1 cellular context compared by ENCODE assay signal in genomic region chr7:25125137-25125946, GRCh38.
TF ChIP-seq lines count a peak whose summit lies in the region.

CYCS (minus strand) TSS chr7:25125260; CDS start chr7:25124119, 1,141 bp downstream.

TF ChIP-seq in K562, 482 proteins besides CTCF, POLR2A, EP300 and RAD21 (continued from another document and continues in another):
- TF ChIP-seq E2F8 (IDR thresholded peaks at IDR 0.05; ENCODE audit: low read depth, partially characterized antibody) (peak; percentile 98), JUND (IDR thresholded peaks at IDR 0.05; ENCODE audit: borderline replicate concordance, low read depth, low read length) (peak; percentile 99), JUND (tag; IDR thresholded peaks at IDR 0.05; ENCODE audit: borderline replicate concordance, low read depth, low read length) (peak; percentile 99), PBX2 (CRISPR knock-in tag; IDR thresholded peaks at IDR 0.05; ENCODE audit: low read depth) (no peak), PBX2 (tag; conservative IDR thresholded peaks at IDR 0.05; ENCODE audit: low read depth) (no peak), NR4A1 (CRISPR knock-in tag; IDR thresholded peaks at IDR 0.05) (no peak), NR4A1 (tag; IDR thresholded peaks at IDR 0.05) (no peak), FOS (IDR thresholded peaks at IDR 0.05; ENCODE audit: extremely low read depth, insufficient read length) (peak; percentile 78), SNAPC5 (CRISPR knock-in tag; IDR thresholded peaks at IDR 0.05) (no peak), ZC3H8 (IDR thresholded peaks at IDR 0.05) (no peak), ETV6 (IDR thresholded peaks at IDR 0.05; ENCODE audit: borderline replicate concordance in 1 of 2, low read depth in 2 of 2, low read length in 1 of 2) (0 out of 4 replicates have a peak, but pooled peaks of 1 of the 2 experiments have one; percentile 24), ETV6 (CRISPR knock-in tag; IDR thresholded peaks at IDR 0.05; ENCODE audit: borderline replicate concordance) (no peak), NFATC3 (IDR thresholded peaks at IDR 0.05) (no peak), ZNF316 (IDR thresholded peaks at IDR 0.05) (no peak), RUNX1 (IDR thresholded peaks at IDR 0.05; ENCODE audit: low read depth) (peak; percentile 84; the same call in 1 of the 2 replicates), TAF1 (IDR thresholded peaks at IDR 0.05; ENCODE audit: control insufficient read depth, extremely low read depth, insufficient read depth, low read length, severe bottlenecking) (peak; percentile 99), YY1 (IDR thresholded peaks at IDR 0.05; ENCODE audit: borderline replicate concordance in 1 of 3, control insufficient read depth in 1 of 3, extremely low read depth in 1 of 3, insufficient read depth in 3 of 3, insufficient read length in 1 of 3, insufficient replicate concordance in 2 of 3, low read depth in 1 of 3, low read length in 2 of 3) (peak in 2 of 3 experiments; percentile 67 to 82), CREBBP (IDR thresholded peaks at IDR 0.05; ENCODE audit: low read depth, low read length) (no peak), NFYB (IDR thresholded peaks at IDR 0.05; ENCODE audit: extremely low read depth, insufficient read length) (peak; percentile 38), ZNF830 (CRISPR knock-in tag; IDR thresholded peaks at IDR 0.05) (no peak), PYGO2 (tag; IDR thresholded peaks at IDR 0.05) (no peak), RHOXF2B (CRISPR knock-in tag; conservative IDR thresholded peaks at IDR 0.05) (no peak), MEF2A (IDR thresholded peaks at IDR 0.05; ENCODE audit: control insufficient read depth, low read depth, low read length) (peak; percentile 59; the same call in 1 of the 2 replicates), TFAM (CRISPR knock-in tag; conservative IDR thresholded peaks at IDR 0.05) (no peak), SP2 (IDR thresholded peaks at IDR 0.05; ENCODE audit: extremely low read depth, low read depth, low read length, poor library complexity, severe bottlenecking) (no peak), MCM3 (IDR thresholded peaks at IDR 0.05) (no peak), CREB1 (IDR thresholded peaks at IDR 0.05) (peak; percentile 99), CREB1 (CRISPR knock-in tag; IDR thresholded peaks at IDR 0.05) (peak; percentile 97), CHD2 (IDR thresholded peaks at IDR 0.05; ENCODE audit: low read depth, low read length) (peak; percentile 73), SLC30A9 (CRISPR knock-in tag; IDR thresholded peaks at IDR 0.05) (no peak), PHB2 (IDR thresholded peaks at IDR 0.05; ENCODE audit: low read depth) (no peak), ZNF699 (CRISPR knock-in tag; IDR thresholded peaks at IDR 0.05; ENCODE audit: insufficient replicate concordance) (no peak), CBX3 (IDR thresholded peaks at IDR 0.05; ENCODE audit: borderline replicate concordance in 1 of 2, low read length in 2 of 2) (no peak; a peak in 1 of 3 replicates), ZBTB7A (IDR thresholded peaks at IDR 0.05; ENCODE audit: borderline replicate concordance, control insufficient read depth, low read depth, low read length) (peak; percentile 41; the same call in 1 of the 2 replicates), STAT5A (IDR thresholded peaks at IDR 0.05; ENCODE audit: borderline replicate concordance, low read length) (no peak), E2F6 (IDR thresholded peaks at IDR 0.05; ENCODE audit: borderline replicate concordance in 1 of 2, extremely low read depth in 1 of 2, insufficient read depth in 1 of 2, insufficient read length in 1 of 2, low read depth in 1 of 2, low read length in 1 of 2, poor library complexity in 1 of 2, severe bottlenecking in 1 of 2) (peak; percentile 88 to 91), ZFP1 (CRISPR knock-in tag; IDR thresholded peaks at IDR 0.05) (no peak), CHCHD3 (CRISPR knock-in tag; IDR thresholded peaks at IDR 0.05) (no peak), CBX5 (IDR thresholded peaks at IDR 0.05; ENCODE audit: borderline replicate concordance, low read depth) (no peak), RBBP5 (IDR thresholded peaks at IDR 0.05; ENCODE audit: borderline replicate concordance, insufficient read depth, low read length, poor library complexity, severe bottlenecking) (peak; percentile 86), ZBTB11 (CRISPR knock-in tag; IDR thresholded peaks at IDR 0.05) (no peak; a peak in 1 of 6 replicates), CBFB (CRISPR knock-in tag; IDR thresholded peaks at IDR 0.05) (0 out of 2 replicates have a peak, but pooled peaks have one; percentile 77), IRF2 (CRISPR knock-in tag; IDR thresholded peaks at IDR 0.05) (no peak), ETS1 (conservative IDR thresholded peaks at IDR 0.05; ENCODE audit: control insufficient read depth, low read depth, low read length) (0 out of 2 replicates have a peak, but pooled peaks have one; percentile 66), TEAD4 (IDR thresholded peaks at IDR 0.05; ENCODE audit: low read length) (peak; percentile 45; the same call in 1 of the 2 replicates), TEAD4 (CRISPR knock-in tag; IDR thresholded peaks at IDR 0.05; ENCODE audit: borderline replicate concordance) (no peak), MTA1 (IDR thresholded peaks at IDR 0.05; ENCODE audit: borderline replicate concordance) (peak; percentile 95), ZNF277 (CRISPR knock-in tag; IDR thresholded peaks at IDR 0.05; ENCODE audit: borderline replicate concordance) (no peak), TRIM28 (IDR thresholded peaks at IDR 0.05) (no peak; the same call in 1 of the 2 replicates), TCF3 (CRISPR knock-in tag; IDR thresholded peaks at IDR 0.05) (peak; percentile 37; the same call in 1 of the 2 replicates), SIRT6 (IDR thresholded peaks at IDR 0.05; ENCODE audit: low read depth, low read length) (no peak), TBL1XR1 (IDR thresholded peaks at IDR 0.05; ENCODE audit: low read length in 2 of 2) (peak; percentile 43 to 92; a peak in 3 of 4 replicates), LEF1 (IDR thresholded peaks at IDR 0.05) (no peak), CHD4 (IDR thresholded peaks at IDR 0.05; ENCODE audit: insufficient read depth, insufficient replicate concordance, low read depth, low read length, poor library complexity, severe bottlenecking) (no peak), ATF4 (CRISPR knock-in tag; IDR thresholded peaks at IDR 0.05) (no peak), THRAP3 (IDR thresholded peaks at IDR 0.05; ENCODE audit: borderline replicate concordance) (no peak), NCOA6 (IDR thresholded peaks at IDR 0.05) (peak; percentile 96)
